In genomic region chr3:57169872-57170623, GRCh38 we compare ENCODE assay signal across 1 cellular context.
TF ChIP-seq lines count a peak whose summit lies in the region.

No MANE protein-coding gene starts in this region.

TF ChIP-seq in IMR-90, 13 proteins besides CTCF, POLR2A, EP300 and RAD21:
- TF ChIP-seq RCOR1 (IDR thresholded peaks at IDR 0.05; ENCODE audit: insufficient replicate concordance, low read length) (no peak), USF2 (IDR thresholded peaks at IDR 0.05; ENCODE audit: low read depth, low read length) (no peak), MAZ (IDR thresholded peaks at IDR 0.05; ENCODE audit: borderline replicate concordance, low read depth, low read length) (no peak), SMC3 (IDR thresholded peaks at IDR 0.05; ENCODE audit: low read depth, low read length) (peak; percentile 58; the same call in 1 of the 2 replicates), MXI1 (IDR thresholded peaks at IDR 0.05; ENCODE audit: borderline replicate concordance, low read depth, low read length) (no peak)
